8 cellular contexts compared by ENCODE assay signal in genomic region chr2:209208211-209208610, GRCh38.
DNase-seq lines count a peak whose midpoint lies in the region; ATAC-seq and TF ChIP-seq lines count a peak whose summit lies in the region.

No MANE protein-coding gene starts in this region.

- DNase-seq in COLO668 (lab: John Stamatoyannopoulos, UW; ENCODE audit: unreplicated experiment) (peak; percentile 48), SKM-1 (lab: John Stamatoyannopoulos, UW; ENCODE audit: unreplicated experiment) (peak; percentile 1), foreskin fibroblast (peak in 1 of 2 donors; percentile 33), smooth muscle cell (lab: John Stamatoyannopoulos, UW; ENCODE audit: unreplicated experiment) (no peak), NCI-H2107 treated with DMSO at 0.1 percent for 48 hours (lab: John Stamatoyannopoulos, UW; ENCODE audit: unreplicated experiment) (no peak), NCI-H2171 treated with DMSO at 0.1 percent for 48 hours (lab: John Stamatoyannopoulos, UW) (no peak)

- TF ChIP-seq CTCF in foreskin fibroblast (IDR thresholded peaks at IDR 0.05; ENCODE audit: low read depth, low read length) (peak; percentile 34), smooth muscle cell (IDR thresholded peaks at IDR 0.05; ENCODE audit: borderline replicate concordance, insufficient read depth, poor library complexity, severe bottlenecking) (peak; percentile 84)

- ATAC-seq in GM18870 (IDR thresholded peaks at IDR 0.05; ENCODE audit: unreplicated experiment) (peak; percentile 67), HG03354 (IDR thresholded peaks at IDR 0.05; ENCODE audit: poor library complexity, severe bottlenecking, unreplicated experiment) (peak; percentile 76)

- H3F3A ChIP-seq in smooth muscle cell (ENCODE audit: low read depth), result no peaks in the 10 kb centered on the region

- peak overlapping the region; percentile 91 for H2AFZ ChIP-seq in smooth muscle cell (ENCODE audit: low read depth)

- H3K79me2 ChIP-seq in smooth muscle cell (ENCODE audit: low read depth), result no peaks in the 10 kb centered on the region

- H3K9ac ChIP-seq in smooth muscle cell (ENCODE audit: low read depth), result no peak overlapping the region

- H3K27ac ChIP-seq in smooth muscle cell (ENCODE audit: low read depth), result no peak overlapping the region

- no peaks in the 10 kb centered on the region for H3K27me3 ChIP-seq in smooth muscle cell (ENCODE audit: low read depth)

- 37% methylated on average over 9 of the region's 9 CpGs for WGBS in smooth muscle cell (ENCODE audit: low lambda C conversion rate)

- no peaks in the 10 kb centered on the region for H4K20me1 ChIP-seq in smooth muscle cell (ENCODE audit: low read depth)

- peak overlapping the region in 1 of 2 donors; percentile 26 for H3K4me3 ChIP-seq in foreskin fibroblast (ENCODE audit: low read depth in 1 of 2, low read length in 2 of 2)
- H3K4me3 ChIP-seq in smooth muscle cell, result peak overlapping the region; percentile 39

- H3K4me1 ChIP-seq in smooth muscle cell (ENCODE audit: low read depth), result no peaks in the 10 kb centered on the region

- H3K36me3 ChIP-seq in smooth muscle cell (ENCODE audit: low read depth), result no peaks in the 10 kb centered on the region

- peak overlapping the region; percentile 72 for H3K4me2 ChIP-seq in smooth muscle cell

- H3K9me3 ChIP-seq in smooth muscle cell (replicated peaks; ENCODE audit: low read depth), result no peaks in the 10 kb centered on the region

Comparison
In these comparisons a context has a peak if more than half of its experiments do, and no peak if none do; other contexts are left out.
1. DNase-seq: peak in COLO668 (single experiment) and SKM-1 (single experiment); none in smooth muscle cell (single experiment), NCI-H2107 treated with DMSO at 0.1 percent for 48 hours (single experiment) and NCI-H2171 treated with DMSO at 0.1 percent for 48 hours (single experiment).